In genomic region chr2:98649135-98649991, GRCh38 we compare ENCODE assay signal across 1 cellular context.
TF ChIP-seq lines count a peak whose summit lies in the region.

No MANE protein-coding gene starts in this region.

TF ChIP-seq in HepG2, 621 proteins besides CTCF, POLR2A, EP300 and RAD21 (continued from another document and continues in another):
- TF ChIP-seq ZXDC (CRISPR knock-in tag; IDR thresholded peaks at IDR 0.05) (no peak), ATAD3A (CRISPR knock-in tag; IDR thresholded peaks at IDR 0.05) (no peak), GTF3A (CRISPR knock-in tag; conservative IDR thresholded peaks at IDR 0.05) (no peak), KLF11 (CRISPR knock-in tag; IDR thresholded peaks at IDR 0.05) (no peak), ZBTB1 (CRISPR knock-in tag; IDR thresholded peaks at IDR 0.05; ENCODE audit: borderline replicate concordance) (no peak), HMGA1 (CRISPR knock-in tag; conservative IDR thresholded peaks at IDR 0.05) (no peak), POGZ (CRISPR knock-in tag; IDR thresholded peaks at IDR 0.05) (no peak), ZBTB7B (CRISPR knock-in tag; IDR thresholded peaks at IDR 0.05) (no peak), KDM4B (CRISPR knock-in tag; IDR thresholded peaks at IDR 0.05) (peak; percentile 57; the same call in 1 of the 2 replicates), DBP (CRISPR knock-in tag; IDR thresholded peaks at IDR 0.05; ENCODE audit: not compliant biosample characterization) (no peak), MXD1 (CRISPR knock-in tag; IDR thresholded peaks at IDR 0.05) (no peak), THRA (CRISPR knock-in tag; IDR thresholded peaks at IDR 0.05; ENCODE audit: borderline replicate concordance) (peak; percentile 42; the same call in 1 of the 2 replicates), HMG20B (CRISPR knock-in tag; conservative IDR thresholded peaks at IDR 0.05) (no peak), ZNF790 (CRISPR knock-in tag; IDR thresholded peaks at IDR 0.05; ENCODE audit: borderline replicate concordance) (no peak), BCLAF1 (IDR thresholded peaks at IDR 0.05) (no peak), KMT2A (CRISPR knock-in tag; IDR thresholded peaks at IDR 0.05) (peak; percentile 49; the same call in 1 of the 2 replicates), KLF9 (CRISPR knock-in tag; IDR thresholded peaks at IDR 0.05; ENCODE audit: low read depth) (0 out of 2 replicates have a peak, but pooled peaks have one; percentile 65), MTA3 (CRISPR knock-in tag; IDR thresholded peaks at IDR 0.05) (no peak), ZBTB49 (CRISPR knock-in tag; IDR thresholded peaks at IDR 0.05; ENCODE audit: borderline replicate concordance) (peak; percentile 17; the same call in 1 of the 2 replicates), RORA (CRISPR knock-in tag; IDR thresholded peaks at IDR 0.05) (no peak), TBX3 (IDR thresholded peaks at IDR 0.05; ENCODE audit: borderline replicate concordance) (no peak), ELF3 (CRISPR knock-in tag; IDR thresholded peaks at IDR 0.05) (peak; percentile 39; the same call in 1 of the 2 replicates), MXD3 (CRISPR knock-in tag; IDR thresholded peaks at IDR 0.05) (no peak), ZNF768 (CRISPR knock-in tag; IDR thresholded peaks at IDR 0.05) (no peak), ZNF33A (CRISPR knock-in tag; IDR thresholded peaks at IDR 0.05; ENCODE audit: borderline replicate concordance) (no peak), CCDC6 (CRISPR knock-in tag; IDR thresholded peaks at IDR 0.05) (no peak), NFE2L2 (IDR thresholded peaks at IDR 0.05; ENCODE audit: low read length) (no peak; the same call in 1 of the 2 replicates), KAT8 (CRISPR knock-in tag; IDR thresholded peaks at IDR 0.05) (peak; percentile 31; the same call in 1 of the 2 replicates), BHLHE40 (IDR thresholded peaks at IDR 0.05; ENCODE audit: low read length) (0 out of 2 replicates have a peak, but pooled peaks have one; percentile 11), ATF4 (CRISPR knock-in tag; IDR thresholded peaks at IDR 0.05) (0 out of 4 replicates have a peak, but pooled peaks of 1 of the 2 experiments have one; percentile 26), AKNA (CRISPR knock-in tag; IDR thresholded peaks at IDR 0.05; ENCODE audit: borderline replicate concordance) (no peak), ZNF264 (CRISPR knock-in tag; IDR thresholded peaks at IDR 0.05) (no peak), YEATS4 (CRISPR knock-in tag; IDR thresholded peaks at IDR 0.05; ENCODE audit: borderline replicate concordance) (no peak), NFRKB (IDR thresholded peaks at IDR 0.05) (no peak), NR0B2 (CRISPR knock-in tag; IDR thresholded peaks at IDR 0.05) (no peak), RFXANK (CRISPR knock-in tag; IDR thresholded peaks at IDR 0.05) (no peak), ZNF784 (CRISPR knock-in tag; IDR thresholded peaks at IDR 0.05; ENCODE audit: borderline replicate concordance) (no peak), SIX4 (CRISPR knock-in tag; IDR thresholded peaks at IDR 0.05) (no peak), ZFY (CRISPR knock-in tag; IDR thresholded peaks at IDR 0.05) (no peak), ZNF367 (CRISPR knock-in tag; IDR thresholded peaks at IDR 0.05; ENCODE audit: borderline replicate concordance) (no peak), ARID3A (IDR thresholded peaks at IDR 0.05; ENCODE audit: low read depth, low read length) (no peak; the same call in 1 of the 2 replicates), GPN1 (CRISPR knock-in tag; IDR thresholded peaks at IDR 0.05; ENCODE audit: borderline replicate concordance) (no peak)
